Comparison of ENCODE assay signal across 7 cellular contexts in the genomic region with DNA sequence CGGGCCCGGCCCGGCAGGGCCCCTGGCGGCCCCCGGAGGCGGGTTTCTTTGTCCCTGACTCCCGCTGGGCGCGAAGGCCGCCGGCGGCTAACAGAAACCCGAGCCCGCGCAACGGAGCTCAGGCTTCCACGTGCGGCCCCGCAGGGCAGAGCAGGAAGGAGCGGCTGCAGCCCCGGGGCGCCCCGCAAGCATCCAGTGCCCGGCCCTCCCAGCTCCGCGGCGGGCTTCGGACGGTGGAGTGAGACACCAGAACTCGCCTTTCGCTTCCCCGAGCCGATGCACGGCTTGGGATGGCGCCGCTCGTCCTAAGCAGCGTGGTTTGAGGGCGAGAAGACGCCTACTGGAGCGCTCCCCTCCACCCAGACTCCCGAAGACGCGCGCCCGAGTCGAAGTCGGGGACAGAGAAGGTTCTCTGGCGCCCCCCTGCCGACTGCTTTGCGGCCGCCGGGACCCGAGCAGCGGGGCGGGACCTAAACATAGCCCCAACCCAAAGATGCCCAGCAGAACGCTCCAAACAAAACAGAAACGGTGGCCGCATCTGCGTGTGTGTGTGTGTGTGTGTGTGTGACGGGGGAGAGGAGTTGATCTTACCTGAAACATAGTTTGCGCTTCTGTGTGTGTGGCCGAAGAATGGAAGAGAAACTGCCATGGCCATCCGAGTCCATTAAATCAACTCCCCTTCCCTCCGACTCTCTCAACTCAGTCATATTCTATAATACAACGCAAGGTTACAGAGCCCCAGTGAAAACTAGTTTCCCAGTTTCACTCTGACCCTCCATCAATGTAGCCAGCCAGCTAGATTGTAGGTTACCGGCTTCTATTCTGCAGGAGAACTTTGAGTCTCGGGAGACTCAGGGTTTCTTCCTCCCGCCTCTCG. TPM values are rescaled to one million over a fixed set of nuclear protein-coding genes. Genes with fewer than 3 reads are reported as not detected.
DNase-seq lines count a peak whose midpoint lies in the region; ATAC-seq, FAIRE-seq and TF ChIP-seq lines count a peak whose summit lies in the region.

No MANE protein-coding gene starts in this region.

- peak; percentile 38 for ATAC-seq in HG02588 (IDR thresholded peaks at IDR 0.05; ENCODE audit: unreplicated experiment)

- no peak for FAIRE-seq in GM12892 (lab: Jason Lieb, UNC)

- DNase-seq in GM12892 (ENCODE audit: insufficient read length) (peak; percentile 50), NCI-H1105 (lab: John Stamatoyannopoulos, UW) (peak; percentile 56), lung microvascular endothelial cell (ENCODE audit: low read depth in 2 of 2) (peak; percentile 32 to 59)
- peak; percentile 59 for DNase-seq in activated CD4-positive, alpha-beta T cell treated with anti-CD3 and anti-CD28 coated beads for 48 hours
- peak; percentile 48 to 72 for DNase-seq in stimulated activated CD8-positive, alpha-beta memory T cell treated with anti-CD3 and anti-CD28 coated beads, Interleukin-7, amount 100 ng/mL, for 4 hours (ENCODE audit: low read depth in 2 of 2)

- peaks cover 15 to 40% of the 10 kb centered on the region in 2 donors for H3K27me3 ChIP-seq in duodenal mucosa (ENCODE audit: control insufficient read depth in 1 of 2, insufficient read depth in 2 of 2, low read length in 2 of 2)

- peak overlapping the region; percentile 46 to 69 for H3K9ac ChIP-seq in duodenal mucosa (ENCODE audit: low read depth in 1 of 2, low read length in 2 of 2)

- peak overlapping the region; percentile 84 to 89 for H3K4me3 ChIP-seq in duodenal mucosa (ENCODE audit: low read depth in 1 of 2, low read length in 2 of 2)

- H3K27ac ChIP-seq in duodenal mucosa (ENCODE audit: low read depth, low read length): peak overlapping the region; percentile 28

- H3K4me1 ChIP-seq in duodenal mucosa (ENCODE audit: control insufficient read depth in 1 of 2, insufficient read depth in 2 of 2, low read length in 2 of 2): peaks cover 33 to 45% of the 10 kb centered on the region in 2 donors

- no peaks in the 10 kb centered on the region for H3K9me3 ChIP-seq in duodenal mucosa (ENCODE audit: control insufficient read depth in 1 of 2, low read length in 2 of 2)

- H3K36me3 ChIP-seq in duodenal mucosa (ENCODE audit: control insufficient read depth in 1 of 2, insufficient read depth in 2 of 2, low read length in 2 of 2): no peaks in the 10 kb centered on the region

- TF ChIP-seq POLR2A in GM12892 (IDR thresholded peaks at IDR 0.05; ENCODE audit: low read depth, low read length): no peak

RNA-seq across cellular contexts. Expression of a gene that starts 0.6 kb away (rescaled TPM):
- polyA plus RNA-seq in GM12892 (2012; ENCODE audit: missing spikeins): not detected
- not detected in 2 replicates for total RNA-seq in lung microvascular endothelial cell

Comparison
In these comparisons a context has a peak if more than half of its experiments do, and no peak if none do; other contexts are left out.
1. Peak in every context shown above with its lines: DNase-seq, ATAC-seq, H3K4me3 ChIP-seq and H3K27ac ChIP-seq.